In the genomic region with DNA sequence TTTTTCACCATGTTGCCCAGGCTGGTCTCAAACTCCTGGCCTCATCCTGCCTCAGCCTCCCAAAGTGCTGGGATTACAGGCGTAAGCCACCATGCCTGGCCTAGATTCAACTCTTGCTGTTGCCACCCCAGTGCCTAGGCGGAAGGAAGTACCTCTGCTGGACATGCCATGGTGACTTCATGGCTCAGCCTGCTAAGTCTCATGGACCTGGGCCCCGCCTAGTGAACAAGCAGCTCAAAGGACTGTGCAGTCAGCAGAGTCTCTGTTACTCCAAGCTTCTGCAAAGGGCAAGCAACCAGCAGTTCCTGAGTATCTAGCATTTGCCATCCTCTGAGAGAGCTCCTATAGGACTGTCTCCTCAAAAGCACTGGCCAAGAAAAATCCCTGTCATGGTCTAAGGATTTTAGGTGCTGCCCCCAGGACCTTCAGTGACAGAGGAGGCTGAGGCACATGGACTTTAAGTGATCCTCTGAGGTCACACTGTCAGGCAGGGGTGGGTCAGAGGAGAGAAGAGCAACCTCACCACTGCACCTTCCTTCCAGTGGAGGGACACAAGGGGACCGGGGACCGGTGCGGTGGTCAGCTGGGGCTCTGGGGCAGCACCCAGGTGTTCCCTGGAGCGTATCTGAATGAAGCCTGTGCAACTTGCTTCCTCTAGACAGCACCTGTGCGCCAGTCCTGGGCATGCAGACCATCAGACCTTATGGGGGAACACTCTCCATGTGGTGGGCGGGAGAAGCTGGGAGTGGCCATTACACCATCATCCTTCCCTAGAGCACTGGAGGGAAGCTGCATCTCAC, we compare ENCODE assay signal across 11 cellular contexts.
"Had no signal": no experiment of that assay in that cellular context is flagged by ENCODE, and none has a peak within 500 bp of the region (broad histone marks: within the 10 kb centered on the region; RNA-seq: fewer than 3 reads in every experiment).

No MANE protein-coding gene starts in this region.

- ATAC-seq: activated naive CD8-positive, alpha-beta T cell treated with anti-CD3 and anti-CD28 coated beads, Interleukin-2, amount 50 U/mL, for 24 hours; sciatic nerve had no signal

- H3K9me3 ChIP-seq: ascending aorta, thyroid gland had no signal

- H3K4me1 ChIP-seq: ascending aorta, thyroid gland had no signal

- H3K27me3 ChIP-seq: ascending aorta, thyroid gland had no signal

- H3K4me3 ChIP-seq: ascending aorta, thyroid gland had no signal

- H3K27me3 Mint-ChIP-seq: activated CD4-positive, alpha-beta T cell treated with anti-CD3 and anti-CD28 coated beads, Interleukin-2, amount 10 ng/mL, durations not matched to agents 24 days and 14 days; activated naive CD8-positive, alpha-beta T cell treated with anti-CD3 and anti-CD28 coated beads, Interleukin-2, amount 50 U/mL, for 24 hours had no signal

- FAIRE-seq: urothelium cell line had no signal

- H3K9me3 Mint-ChIP-seq: activated CD4-positive, alpha-beta T cell treated with anti-CD3 and anti-CD28 coated beads, Interleukin-2, amount 10 ng/mL, durations not matched to agents 24 days and 14 days; activated naive CD8-positive, alpha-beta T cell treated with anti-CD3 and anti-CD28 coated beads, Interleukin-2, amount 50 U/mL, for 24 hours; T-helper 2 cell treated with Interferon-gamma antibody and Interleukin-4, amounts not matched to agents 5 μg/mL and 100 μg/mL, for 36 hours had no signal

- DNase-seq: activated CD4-positive, alpha-beta T cell treated with anti-CD3 and anti-CD28 coated beads, Interleukin-2, amount 10 ng/mL, durations not matched to agents 24 days and 14 days; activated CD4-positive, CD25-positive, alpha-beta regulatory T cell; activated naive CD4-positive, alpha-beta T cell; activated naive CD8-positive, alpha-beta T cell treated with anti-CD3 and anti-CD28 coated beads, Interleukin-2, amount 50 U/mL, for 24 hours; hippocampal formation; stimulated activated CD4-positive, alpha-beta T cell treated with anti-CD3 and anti-CD28 coated beads, Interleukin-1b, Interleukin-23, amount 100 ng/mL, for 48 hours; thyroid gland had no signal

- H3K27ac Mint-ChIP-seq: activated naive CD8-positive, alpha-beta T cell treated with anti-CD3 and anti-CD28 coated beads, Interleukin-2, amount 50 U/mL, for 24 hours had no signal

- H3K27ac ChIP-seq: ascending aorta, thyroid gland had no signal

- H3K4me1 Mint-ChIP-seq: activated CD4-positive, alpha-beta T cell treated with anti-CD3 and anti-CD28 coated beads, Interleukin-2, amount 10 ng/mL, durations not matched to agents 24 days and 14 days; activated naive CD8-positive, alpha-beta T cell treated with anti-CD3 and anti-CD28 coated beads, Interleukin-2, amount 50 U/mL, for 24 hours had no signal

- H3K4me3 Mint-ChIP-seq: activated CD4-positive, alpha-beta T cell treated with anti-CD3 and anti-CD28 coated beads, Interleukin-2, amount 10 ng/mL, durations not matched to agents 24 days and 14 days; activated naive CD8-positive, alpha-beta T cell treated with anti-CD3 and anti-CD28 coated beads, Interleukin-2, amount 50 U/mL, for 24 hours; T-helper 2 cell treated with Interferon-gamma antibody and Interleukin-4, amounts not matched to agents 5 μg/mL and 100 μg/mL, for 36 hours had no signal
